ENCODE assay signal across 8 cellular contexts in the genomic region with DNA sequence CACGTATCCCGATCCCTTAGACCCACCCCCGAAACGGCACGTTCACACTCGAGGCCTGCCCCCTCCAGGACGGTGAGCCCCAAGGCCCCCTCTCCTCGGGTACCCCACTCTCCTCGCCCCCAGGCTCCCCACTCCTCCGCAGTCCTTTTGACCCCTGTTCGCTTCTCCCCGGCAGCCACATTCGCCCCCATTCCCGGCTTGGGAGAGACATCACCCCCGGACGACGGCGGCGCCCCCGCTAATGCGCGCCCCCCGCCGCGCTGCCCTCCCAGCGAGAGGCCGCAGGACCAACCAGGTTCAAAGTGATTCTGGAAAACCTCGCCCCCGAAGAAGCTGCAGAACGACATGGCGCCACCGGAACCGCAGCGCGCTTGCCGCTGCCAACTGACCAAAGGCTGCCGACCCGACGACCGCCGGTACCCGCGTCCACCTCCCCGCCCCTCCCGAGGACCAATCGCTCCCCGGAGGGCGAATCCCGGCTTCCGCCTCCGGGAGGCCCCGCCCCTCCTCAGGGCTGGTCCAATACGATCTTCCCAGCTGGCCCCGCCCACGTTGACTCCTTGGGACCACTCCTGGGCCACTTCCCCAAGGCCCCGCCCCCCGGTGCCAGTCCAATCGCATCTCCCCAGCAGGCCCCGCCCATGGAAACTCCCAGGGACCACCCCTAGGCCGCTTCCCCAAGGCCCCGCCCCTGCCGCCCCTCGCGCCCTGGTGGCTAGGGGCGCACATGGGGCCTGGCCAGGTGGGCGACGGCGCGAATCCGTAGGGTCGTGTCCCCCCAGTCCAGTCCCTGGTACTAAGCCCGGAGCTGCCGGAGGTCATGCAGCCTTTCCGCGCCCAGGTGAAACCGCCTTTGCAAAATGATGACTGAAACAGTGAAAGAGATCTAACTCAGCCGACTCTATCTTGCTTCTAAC. TPM values are rescaled to one million over a fixed set of nuclear protein-coding genes. Genes with fewer than 3 reads are reported as not detected.
DNase-seq lines count a peak whose midpoint lies in the region; ATAC-seq and TF ChIP-seq lines count a peak whose summit lies in the region.

A gene with protein sequence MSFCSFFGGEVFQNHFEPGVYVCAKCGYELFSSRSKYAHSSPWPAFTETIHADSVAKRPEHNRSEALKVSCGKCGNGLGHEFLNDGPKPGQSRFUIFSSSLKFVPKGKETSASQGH (minus strand): TSS at position 390 of the 917 bp plus-strand sequence. CDS start 43 bp downstream, at position 347.

- peak within 1 kb of the TSS; percentile 81 for H3K9ac ChIP-seq in SK-N-SH

- H3F3A ChIP-seq in SK-N-SH (replicated peaks; ENCODE audit: insufficient read depth): no peaks in the 10 kb centered on the region

- H3K36me3 ChIP-seq in SK-N-SH (replicated peaks in 1 of 2; ENCODE audit: control insufficient read depth in 1 of 2, insufficient read depth in 2 of 2, low read length in 1 of 2) (peaks cover 4 to 14% of the 10 kb centered on the region in 2 experiments), gastroesophageal sphincter (peaks cover 0 to 33% of the 10 kb centered on the region in 2 donors)

- TF ChIP-seq EP300 in SK-N-SH (IDR thresholded peaks at IDR 0.05; ENCODE audit: borderline replicate concordance in 1 of 2, low read depth in 1 of 2, low read length in 1 of 2) (no peak), gastroesophageal sphincter (IDR thresholded peaks at IDR 0.05) (no peak)

- H3K4me3 ChIP-seq in SK-N-SH (ENCODE audit: low read depth in 2 of 2, low read length in 1 of 2) (peak within 1 kb of the TSS; percentile 91 to 95), gastroesophageal sphincter (peak within 1 kb of the TSS; percentile 87 to 92)

- H3K9me3 ChIP-seq in SK-N-SH (no peaks in the 10 kb centered on the region), gastroesophageal sphincter (no peaks in the 10 kb centered on the region)

- H3K4me1 ChIP-seq in SK-N-SH (ENCODE audit: control insufficient read depth in 1 of 2, insufficient read depth in 2 of 2, low read depth in 1 of 2, low read length in 1 of 2): peaks cover 0 to 10% of the 10 kb centered on the region in 2 experiments; a peak in 2 of 4 replicates
- peaks cover 2 to 34% (median 11%) of the 10 kb centered on the region in 3 donors for H3K4me1 ChIP-seq in gastroesophageal sphincter

- no peaks in the 10 kb centered on the region for H3K9me2 ChIP-seq in SK-N-SH

- DNase-seq in GM04503 (ENCODE audit: low read depth): peak; percentile 80
- peak; percentile 80 for DNase-seq in NCI-H1048 (lab: John Stamatoyannopoulos, UW)
- peak; percentile 100 for DNase-seq in SK-N-SH
- peak; percentile 100 for DNase-seq in activated naive CD4-positive, alpha-beta T cell treated with anti-CD3 and anti-CD28 coated beads, Interleukin-2, amount 50 U/mL, for 16 hours
- peak; percentile 98 for DNase-seq in occipital lobe (lab: John Stamatoyannopoulos, UW)

- peak within 1 kb of the TSS; percentile 100 for H2AFZ ChIP-seq in SK-N-SH (ENCODE audit: low read depth)

- TF ChIP-seq CTCF in SK-N-SH (IDR thresholded peaks at IDR 0.05): 0 out of 2 replicates have a peak, but pooled peaks have one; percentile 15
- peak in 1 of 4 experiments; percentile 17 for TF ChIP-seq CTCF in gastroesophageal sphincter (IDR thresholded peaks at IDR 0.05)

- 2% methylated on average over 36 of the region's 77 CpGs for WGBS in SK-N-SH (ENCODE audit: low lambda C conversion rate)
- 5 to 10% methylated on average over 5 to 6 of the region's 77 CpGs for WGBS in gastroesophageal sphincter (ENCODE audit: low coverage in 1 of 2), 2 donors

- H3K27ac ChIP-seq in SK-N-SH (ENCODE audit: low read depth in 2 of 2, low read length in 1 of 2) (peak within 1 kb of the TSS in 1 of 2 experiments; percentile 64; a peak in 1 of 4 replicates), gastroesophageal sphincter (peak within 1 kb of the TSS; percentile 92 to 96 (median 96)), temporal lobe (ENCODE audit: low read depth, low read length) (peak within 1 kb of the TSS; percentile 92)

- CTCF ChIA-PET in SK-N-SH (lab: Yijun Ruan, JAX): interaction anchor here (0.6 to 3.4 kb wide), 5 partner anchors 10 to 132 kb away, joined by 3 to 16 read pairs (median 4); a partner anchor contains a TSS

- no peaks in the 10 kb centered on the region for H4K20me1 ChIP-seq in SK-N-SH (ENCODE audit: insufficient read depth)

- TF ChIP-seq RAD21 in SK-N-SH (IDR thresholded peaks at IDR 0.05; ENCODE audit: low read length): no peak

- ATAC-seq in HG02571 (IDR thresholded peaks at IDR 0.05; ENCODE audit: unreplicated experiment): peak; percentile 89
- ATAC-seq in gastroesophageal sphincter: peak; percentile 97

- no peaks in the 10 kb centered on the region for H3K79me2 ChIP-seq in SK-N-SH (ENCODE audit: insufficient read depth)

- H3K27me3 ChIP-seq in SK-N-SH (ENCODE audit: insufficient read depth) (no peaks in the 10 kb centered on the region), gastroesophageal sphincter (no peaks in the 10 kb centered on the region)

- POLR2A ChIA-PET in SK-N-SH (lab: Yijun Ruan, JAX): interaction anchor here (0.8 to 1.6 kb wide), 5 partner anchors 11 to 22 kb away, joined by 3 to 17 read pairs (median 5); a partner anchor contains a TSS

- peak; percentile 96 to 97 for TF ChIP-seq POLR2A in gastroesophageal sphincter (IDR thresholded peaks at IDR 0.05)

- H3K4me2 ChIP-seq in SK-N-SH: peak within 1 kb of the TSS; percentile 99

TF ChIP-seq in SK-N-SH, 30 proteins besides CTCF, POLR2A, EP300 and RAD21:
- TF ChIP-seq, protein P1, sequence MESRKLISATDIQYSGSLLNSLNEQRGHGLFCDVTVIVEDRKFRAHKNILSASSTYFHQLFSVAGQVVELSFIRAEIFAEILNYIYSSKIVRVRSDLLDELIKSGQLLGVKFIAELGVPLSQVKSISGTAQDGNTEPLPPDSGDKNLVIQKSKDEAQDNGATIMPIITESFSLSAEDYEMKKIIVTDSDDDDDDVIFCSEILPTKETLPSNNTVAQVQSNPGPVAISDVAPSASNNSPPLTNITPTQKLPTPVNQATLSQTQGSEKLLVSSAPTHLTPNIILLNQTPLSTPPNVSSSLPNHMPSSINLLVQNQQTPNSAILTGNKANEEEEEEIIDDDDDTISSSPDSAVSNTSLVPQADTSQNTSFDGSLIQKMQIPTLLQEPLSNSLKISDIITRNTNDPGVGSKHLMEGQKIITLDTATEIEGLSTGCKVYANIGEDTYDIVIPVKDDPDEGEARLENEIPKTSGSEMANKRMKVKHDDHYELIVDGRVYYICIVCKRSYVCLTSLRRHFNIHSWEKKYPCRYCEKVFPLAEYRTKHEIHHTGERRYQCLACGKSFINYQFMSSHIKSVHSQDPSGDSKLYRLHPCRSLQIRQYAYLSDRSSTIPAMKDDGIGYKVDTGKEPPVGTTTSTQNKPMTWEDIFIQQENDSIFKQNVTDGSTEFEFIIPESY (IDR thresholded peaks at IDR 0.05; ENCODE audit: borderline replicate concordance, low read depth): no peak
- TF ChIP-seq MXI1 (IDR thresholded peaks at IDR 0.05; ENCODE audit: low read depth, low read length): peak; percentile 59
- TF ChIP-seq TAF1 (IDR thresholded peaks at IDR 0.05; ENCODE audit: borderline replicate concordance, low read depth, low read length): peak; percentile 79
- TF ChIP-seq GABPA (IDR thresholded peaks at IDR 0.05; ENCODE audit: low read depth): peak; percentile 63
- no peak for TF ChIP-seq EZH2phosphoT487 (IDR thresholded peaks at IDR 0.05; ENCODE audit: borderline replicate concordance, low read depth)
- peak; percentile 87 for TF ChIP-seq POLR2AphosphoS5 (IDR thresholded peaks at IDR 0.05; ENCODE audit: low read depth, low read length)
- TF ChIP-seq SMC3 (IDR thresholded peaks at IDR 0.05; ENCODE audit: low read depth, low read length): no peak
- no peak for TF ChIP-seq YY1 (IDR thresholded peaks at IDR 0.05; ENCODE audit: low read depth)
- TF ChIP-seq TEAD4 (IDR thresholded peaks at IDR 0.05; ENCODE audit: borderline replicate concordance, insufficient read depth): no peak
- TF ChIP-seq, protein P2, sequence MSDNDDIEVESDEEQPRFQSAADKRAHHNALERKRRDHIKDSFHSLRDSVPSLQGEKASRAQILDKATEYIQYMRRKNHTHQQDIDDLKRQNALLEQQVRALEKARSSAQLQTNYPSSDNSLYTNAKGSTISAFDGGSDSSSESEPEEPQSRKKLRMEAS (IDR thresholded peaks at IDR 0.05; ENCODE audit: low read depth): peak; percentile 50
- TF ChIP-seq, protein P3, sequence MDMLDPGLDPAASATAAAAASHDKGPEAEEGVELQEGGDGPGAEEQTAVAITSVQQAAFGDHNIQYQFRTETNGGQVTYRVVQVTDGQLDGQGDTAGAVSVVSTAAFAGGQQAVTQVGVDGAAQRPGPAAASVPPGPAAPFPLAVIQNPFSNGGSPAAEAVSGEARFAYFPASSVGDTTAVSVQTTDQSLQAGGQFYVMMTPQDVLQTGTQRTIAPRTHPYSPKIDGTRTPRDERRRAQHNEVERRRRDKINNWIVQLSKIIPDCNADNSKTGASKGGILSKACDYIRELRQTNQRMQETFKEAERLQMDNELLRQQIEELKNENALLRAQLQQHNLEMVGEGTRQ (IDR thresholded peaks at IDR 0.05; ENCODE audit: borderline replicate concordance, low read depth, low read length): no peak
- TF ChIP-seq ELF1 (IDR thresholded peaks at IDR 0.05): peak; percentile 69
- TF ChIP-seq TCF12 (IDR thresholded peaks at IDR 0.05): no peak
- TF ChIP-seq, protein P4, sequence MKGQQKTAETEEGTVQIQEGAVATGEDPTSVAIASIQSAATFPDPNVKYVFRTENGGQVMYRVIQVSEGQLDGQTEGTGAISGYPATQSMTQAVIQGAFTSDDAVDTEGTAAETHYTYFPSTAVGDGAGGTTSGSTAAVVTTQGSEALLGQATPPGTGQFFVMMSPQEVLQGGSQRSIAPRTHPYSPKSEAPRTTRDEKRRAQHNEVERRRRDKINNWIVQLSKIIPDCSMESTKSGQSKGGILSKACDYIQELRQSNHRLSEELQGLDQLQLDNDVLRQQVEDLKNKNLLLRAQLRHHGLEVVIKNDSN (IDR thresholded peaks at IDR 0.05; ENCODE audit: borderline replicate concordance, low read depth): no peak
- 0 out of 2 replicates have a peak, but pooled peaks have one; percentile 57 for TF ChIP-seq RFX5 (IDR thresholded peaks at IDR 0.05; ENCODE audit: low read length)

RNA-seq across cellular contexts. Expression of the gene that starts here (rescaled TPM):
- polyA plus RNA-seq in SK-N-SH (2012; rRNA removed): 30.1 and 31.4 TPM in 2 replicates
- 17.1 and 26.6 TPM in 2 replicates for polyA plus RNA-seq in SK-N-SH (2012; cell fraction: cytosol; rRNA removed)
- 11.1 and 11.7 TPM in 2 replicates for polyA plus RNA-seq in SK-N-SH (2012; cell fraction: nucleus; rRNA removed)
- total RNA-seq in gastroesophageal sphincter (10 to 100 TPM; 23.8 to 53.7 (median 44.8) TPM), occipital lobe (3.6 TPM), temporal lobe (2.5 TPM)
